ENCODE assay signal across 13 cellular contexts in the genomic region with DNA sequence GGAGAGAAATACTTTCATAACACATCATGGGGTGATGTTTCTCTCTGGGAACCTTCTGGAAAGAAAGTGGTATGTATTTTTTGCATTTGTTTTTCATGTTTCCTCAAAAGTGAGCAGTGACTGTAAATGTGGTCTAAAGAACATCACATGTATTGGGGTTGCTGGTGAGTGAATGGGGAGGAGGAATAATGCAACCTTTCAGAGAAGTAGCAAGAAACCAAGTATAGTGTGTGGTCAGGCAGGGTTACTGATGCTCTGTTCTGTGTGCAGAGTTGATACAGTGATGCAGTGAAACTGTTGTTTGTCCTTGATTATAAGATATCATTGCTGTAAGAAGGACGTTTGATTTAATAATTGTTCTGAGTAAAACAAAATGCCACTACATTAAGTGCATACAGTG.
"Had no signal": no experiment of that assay in that cellular context is flagged by ENCODE, and none has a peak within 500 bp of the region (broad histone marks: within the 10 kb centered on the region; RNA-seq: fewer than 3 reads in every experiment).

No MANE protein-coding gene starts in this region.

- H3K27ac Mint-ChIP-seq: activated naive CD4-positive, alpha-beta T cell treated with anti-CD3 and anti-CD28 coated beads, Interleukin-2, amount 50 U/mL, for 24 hours; stimulated activated naive CD8-positive, alpha-beta T cell treated with anti-CD3 and anti-CD28 coated beads, Interleukin-15, Interleukin-2, amounts not matched to agents 100 ng/mL and 50 ng/mL, for 24 hours had no signal

- DNase-seq: activated CD4-positive, alpha-beta T cell treated with anti-CD3 and anti-CD28 coated beads, Interleukin-2, amount 50 U/mL, for 4 hours; activated CD4-positive, CD25-positive, alpha-beta regulatory T cell; activated CD8-positive, alpha-beta memory T cell treated with anti-CD3 and anti-CD28 coated beads, Interleukin-2, amount 50 U/mL, for 4 hours; aorta; colonic mucosa; effector memory CD4-positive, alpha-beta T cell; pancreas; SK-N-SH; stimulated activated CD4-positive, alpha-beta T cell treated with anti-CD3 and anti-CD28 coated beads, Interleukin-2, amount 100 ng/mL, for 48 hours; testis; upper lobe of right lung had no signal

- FAIRE-seq: pancreas had no signal

- H3K4me3 Mint-ChIP-seq: activated naive CD4-positive, alpha-beta T cell treated with anti-CD3 and anti-CD28 coated beads, Interleukin-2, amount 50 U/mL, for 24 hours; stimulated activated naive CD8-positive, alpha-beta T cell treated with anti-CD3 and anti-CD28 coated beads, Interleukin-15, Interleukin-2, amounts not matched to agents 100 ng/mL and 50 ng/mL, for 24 hours had no signal

- ATAC-seq: pancreas, upper lobe of right lung had no signal

- H3K9me3 Mint-ChIP-seq: activated naive CD4-positive, alpha-beta T cell treated with anti-CD3 and anti-CD28 coated beads, Interleukin-2, amount 50 U/mL, for 24 hours; stimulated activated naive CD8-positive, alpha-beta T cell treated with anti-CD3 and anti-CD28 coated beads, Interleukin-15, Interleukin-2, amounts not matched to agents 100 ng/mL and 50 ng/mL, for 24 hours had no signal

- H3K27me3 Mint-ChIP-seq: activated naive CD4-positive, alpha-beta T cell treated with anti-CD3 and anti-CD28 coated beads, Interleukin-2, amount 50 U/mL, for 24 hours; stimulated activated naive CD8-positive, alpha-beta T cell treated with anti-CD3 and anti-CD28 coated beads, Interleukin-15, Interleukin-2, amounts not matched to agents 100 ng/mL and 50 ng/mL, for 24 hours had no signal
